ENCODE assay signal across 28 cellular contexts in genomic region chr11:14741195-14741594, GRCh38.
"Had no signal": no experiment of that assay in that cellular context is flagged by ENCODE, and none has a peak within 500 bp of the region (broad histone marks: within the 10 kb centered on the region; RNA-seq: fewer than 3 reads in every experiment).

No MANE protein-coding gene starts in this region.

- H3K36me3 Mint-ChIP-seq: stimulated activated effector memory CD8-positive, alpha-beta T cell treated with anti-CD3 and anti-CD28 coated beads, Interleukin-12 subunit alpha, Interleukin-12 subunit beta, amount 100 ng/mL, for 72 hours had no signal

- H3K27ac ChIP-seq: esophagus squamous epithelium, prostate gland, right atrium auricular region, stomach, thyroid gland, vagina had no signal

- H3K27ac Mint-ChIP-seq: memory B cell; mesothelial cell of epicardium; nephron progenitor cell; stimulated activated effector memory CD8-positive, alpha-beta T cell treated with anti-CD3 and anti-CD28 coated beads, Interleukin-12 subunit alpha, Interleukin-12 subunit beta, amount 100 ng/mL, for 72 hours had no signal

- DNase-seq: cortex of kidney; effector memory CD8-positive, alpha-beta T cell; erythroblast; esophagus squamous epithelium; hypothalamus; immature natural killer cell; islet precursor cell; kidney glomerular epithelial cell; left colon; left ventricle myocardium superior; mucosa of descending colon; naive B cell; nephron progenitor cell; nucleus accumbens; sigmoid colon; stimulated activated CD4-positive, alpha-beta T cell treated with anti-CD3 and anti-CD28 coated beads, Interleukin-2, amount 100 ng/mL, for 24 hours; stimulated activated CD4-positive, alpha-beta T cell treated with anti-CD3 and anti-CD28 coated beads, Interleukin-4, amount 100 ng/mL, for 24 hours; stimulated activated naive CD4-positive, alpha-beta T cell treated with Interleukin-2 at 50 U/mL for 16 hours; stomach; thyroid gland; trophoblast cell had no signal

- H3K4me1 Mint-ChIP-seq: naive B cell, nephron progenitor cell had no signal

- H3K36me3 ChIP-seq: esophagus squamous epithelium, prostate gland, right atrium auricular region, sigmoid colon, stomach, thyroid gland, vagina had no signal

- ATAC-seq: effector memory CD8-positive, alpha-beta T cell; left colon; left ventricle myocardium superior; mucosa of descending colon; stimulated activated effector memory CD8-positive, alpha-beta T cell treated with anti-CD3 and anti-CD28 coated beads, Interleukin-12 subunit alpha, Interleukin-12 subunit beta, amount 100 ng/mL, for 72 hours had no signal

- H3K4me3 ChIP-seq: esophagus squamous epithelium, lung, mucosa of descending colon, prostate gland, right atrium auricular region, sigmoid colon, stomach, thyroid gland, vagina had no signal

- H3K27me3 ChIP-seq: esophagus squamous epithelium, right atrium auricular region, sigmoid colon, stomach, thyroid gland, vagina had no signal

- H3K4me1 ChIP-seq: esophagus squamous epithelium, prostate gland, right atrium auricular region, stomach, thyroid gland, vagina had no signal

- H3K4me3 Mint-ChIP-seq: effector memory CD8-positive, alpha-beta T cell; immature natural killer cell; memory B cell; mesothelial cell of epicardium; naive B cell; nephron progenitor cell; stimulated activated effector memory CD8-positive, alpha-beta T cell treated with anti-CD3 and anti-CD28 coated beads, Interleukin-12 subunit alpha, Interleukin-12 subunit beta, amount 100 ng/mL, for 72 hours had no signal

- H3K9me3 ChIP-seq: esophagus squamous epithelium, prostate gland, right atrium auricular region, sigmoid colon, stomach, thyroid gland, vagina had no signal

- H3K9me3 Mint-ChIP-seq: effector memory CD8-positive, alpha-beta T cell had no signal

- H3K27me3 Mint-ChIP-seq: effector memory CD8-positive, alpha-beta T cell had no signal
